ENCODE assay signal across 1 cellular context in the genomic region with DNA sequence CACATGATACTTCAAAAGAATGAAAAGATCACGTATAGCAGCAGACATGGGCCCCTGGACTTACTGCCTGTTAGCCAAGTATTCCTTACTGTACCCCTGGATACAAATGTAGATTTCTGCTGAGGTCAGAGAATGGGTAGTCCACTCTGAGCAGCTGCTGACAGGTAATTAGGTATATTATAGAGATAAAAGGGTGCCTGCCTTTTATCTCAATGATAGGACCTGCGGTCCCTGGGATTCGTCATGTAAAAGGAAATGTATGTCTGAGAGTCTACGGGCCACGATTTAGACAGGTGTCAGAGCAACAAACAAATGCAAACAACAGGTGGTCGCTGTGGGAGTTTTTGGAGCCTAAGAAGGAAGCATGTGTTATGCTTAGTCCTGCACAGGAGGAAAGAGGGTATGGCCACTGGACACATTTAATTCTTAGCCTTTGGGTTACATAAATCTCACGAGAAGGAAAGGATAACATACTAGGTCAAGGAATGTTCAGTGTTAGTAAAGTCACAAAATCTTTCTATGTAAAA.
TF ChIP-seq lines count a peak whose summit lies in the region.

No MANE protein-coding gene starts in this region.

TF ChIP-seq in SK-N-SH, 30 proteins besides CTCF, POLR2A, EP300 and RAD21 (continued from another document):
- TF ChIP-seq, protein P1, sequence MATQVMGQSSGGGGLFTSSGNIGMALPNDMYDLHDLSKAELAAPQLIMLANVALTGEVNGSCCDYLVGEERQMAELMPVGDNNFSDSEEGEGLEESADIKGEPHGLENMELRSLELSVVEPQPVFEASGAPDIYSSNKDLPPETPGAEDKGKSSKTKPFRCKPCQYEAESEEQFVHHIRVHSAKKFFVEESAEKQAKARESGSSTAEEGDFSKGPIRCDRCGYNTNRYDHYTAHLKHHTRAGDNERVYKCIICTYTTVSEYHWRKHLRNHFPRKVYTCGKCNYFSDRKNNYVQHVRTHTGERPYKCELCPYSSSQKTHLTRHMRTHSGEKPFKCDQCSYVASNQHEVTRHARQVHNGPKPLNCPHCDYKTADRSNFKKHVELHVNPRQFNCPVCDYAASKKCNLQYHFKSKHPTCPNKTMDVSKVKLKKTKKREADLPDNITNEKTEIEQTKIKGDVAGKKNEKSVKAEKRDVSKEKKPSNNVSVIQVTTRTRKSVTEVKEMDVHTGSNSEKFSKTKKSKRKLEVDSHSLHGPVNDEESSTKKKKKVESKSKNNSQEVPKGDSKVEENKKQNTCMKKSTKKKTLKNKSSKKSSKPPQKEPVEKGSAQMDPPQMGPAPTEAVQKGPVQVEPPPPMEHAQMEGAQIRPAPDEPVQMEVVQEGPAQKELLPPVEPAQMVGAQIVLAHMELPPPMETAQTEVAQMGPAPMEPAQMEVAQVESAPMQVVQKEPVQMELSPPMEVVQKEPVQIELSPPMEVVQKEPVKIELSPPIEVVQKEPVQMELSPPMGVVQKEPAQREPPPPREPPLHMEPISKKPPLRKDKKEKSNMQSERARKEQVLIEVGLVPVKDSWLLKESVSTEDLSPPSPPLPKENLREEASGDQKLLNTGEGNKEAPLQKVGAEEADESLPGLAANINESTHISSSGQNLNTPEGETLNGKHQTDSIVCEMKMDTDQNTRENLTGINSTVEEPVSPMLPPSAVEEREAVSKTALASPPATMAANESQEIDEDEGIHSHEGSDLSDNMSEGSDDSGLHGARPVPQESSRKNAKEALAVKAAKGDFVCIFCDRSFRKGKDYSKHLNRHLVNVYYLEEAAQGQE (IDR thresholded peaks at IDR 0.05; ENCODE audit: low read depth, low read length): no peak
- TF ChIP-seq GABPA (IDR thresholded peaks at IDR 0.05; ENCODE audit: low read depth): no peak
- peak; percentile 23; the same call in 1 of the 2 replicates for TF ChIP-seq TCF12 (IDR thresholded peaks at IDR 0.05)
- TF ChIP-seq, protein P2, sequence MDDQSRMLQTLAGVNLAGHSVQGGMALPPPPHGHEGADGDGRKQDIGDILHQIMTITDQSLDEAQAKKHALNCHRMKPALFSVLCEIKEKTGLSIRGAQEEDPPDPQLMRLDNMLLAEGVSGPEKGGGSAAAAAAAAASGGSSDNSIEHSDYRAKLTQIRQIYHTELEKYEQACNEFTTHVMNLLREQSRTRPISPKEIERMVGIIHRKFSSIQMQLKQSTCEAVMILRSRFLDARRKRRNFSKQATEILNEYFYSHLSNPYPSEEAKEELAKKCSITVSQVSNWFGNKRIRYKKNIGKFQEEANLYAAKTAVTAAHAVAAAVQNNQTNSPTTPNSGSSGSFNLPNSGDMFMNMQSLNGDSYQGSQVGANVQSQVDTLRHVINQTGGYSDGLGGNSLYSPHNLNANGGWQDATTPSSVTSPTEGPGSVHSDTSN (IDR thresholded peaks at IDR 0.05): no peak
- TF ChIP-seq MXI1 (IDR thresholded peaks at IDR 0.05; ENCODE audit: low read depth, low read length): 0 out of 2 replicates have a peak, but pooled peaks have one; percentile 11
- TF ChIP-seq SMC3 (IDR thresholded peaks at IDR 0.05; ENCODE audit: low read depth, low read length): no peak
- TF ChIP-seq, protein P3, sequence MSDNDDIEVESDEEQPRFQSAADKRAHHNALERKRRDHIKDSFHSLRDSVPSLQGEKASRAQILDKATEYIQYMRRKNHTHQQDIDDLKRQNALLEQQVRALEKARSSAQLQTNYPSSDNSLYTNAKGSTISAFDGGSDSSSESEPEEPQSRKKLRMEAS (IDR thresholded peaks at IDR 0.05; ENCODE audit: low read depth): no peak
- no peak for TF ChIP-seq RXRA (IDR thresholded peaks at IDR 0.05; ENCODE audit: borderline replicate concordance, low read depth)
- no peak for TF ChIP-seq MEF2A (IDR thresholded peaks at IDR 0.05; ENCODE audit: borderline replicate concordance, low read depth)
